In the genomic region with DNA sequence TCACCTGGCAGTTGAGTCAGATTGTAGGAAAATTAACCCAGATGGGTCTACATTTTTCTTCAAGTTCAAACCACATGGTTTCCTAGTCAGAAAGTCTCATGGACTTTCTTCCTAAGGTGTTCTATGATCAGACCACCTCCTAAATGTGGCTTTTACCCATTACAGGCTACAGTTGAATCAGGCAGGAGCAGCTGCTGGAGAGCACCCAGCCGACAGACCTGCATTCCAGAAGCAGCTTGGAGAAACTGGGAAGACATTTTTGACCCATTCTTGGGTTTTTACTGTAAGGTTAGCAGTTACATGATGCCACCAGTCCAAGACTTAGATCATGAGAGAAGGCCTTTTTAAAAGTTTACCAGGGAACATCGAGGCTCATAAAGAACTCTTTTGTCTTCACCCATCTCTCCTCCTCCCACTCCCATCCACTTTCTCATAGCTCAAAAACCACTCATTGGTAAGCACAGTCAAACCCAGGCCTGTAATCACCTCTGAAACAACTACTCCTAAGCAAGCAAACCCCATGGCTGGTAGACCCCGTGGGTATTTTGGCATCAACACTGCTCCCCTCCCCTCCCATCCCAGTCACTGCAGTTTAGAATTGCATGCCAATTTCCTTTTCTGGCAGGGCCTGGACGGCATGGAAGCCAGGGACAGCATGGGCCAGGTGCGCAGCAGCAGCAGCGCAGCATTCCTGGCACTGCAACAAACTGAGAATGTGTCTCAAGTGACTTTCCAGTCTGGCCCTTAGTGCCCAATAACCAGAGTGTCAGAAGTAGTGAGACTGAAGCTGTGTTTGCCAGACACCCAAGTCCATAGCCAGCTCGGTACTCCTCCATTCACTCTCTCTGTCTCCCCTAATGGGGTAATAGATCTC, we compare ENCODE assay signal across 22 cellular contexts.
DNase-seq lines count a peak whose midpoint lies in the region; ATAC-seq and TF ChIP-seq lines count a peak whose summit lies in the region.
"Had no signal": no experiment of that assay in that cellular context is flagged by ENCODE, and none has a peak within 500 bp of the region (broad histone marks: within the 10 kb centered on the region; RNA-seq: fewer than 3 reads in every experiment).

No MANE protein-coding gene starts in this region.

- TF ChIP-seq POLR2A in esophagus muscularis mucosa (IDR thresholded peaks at IDR 0.05; ENCODE audit: low read depth): no peak
- no peak for TF ChIP-seq POLR2A in gastrocnemius medialis (IDR thresholded peaks at IDR 0.05)

- TF ChIP-seq CTCF in esophagus muscularis mucosa (IDR thresholded peaks at IDR 0.05): no peak
- TF ChIP-seq CTCF in gastrocnemius medialis (IDR thresholded peaks at IDR 0.05 in 4 of 5, conservative IDR thresholded peaks at IDR 0.05 in 1 of 5): no peak
- TF ChIP-seq CTCF in BE2C (IDR thresholded peaks at IDR 0.05; ENCODE audit: low read depth, low read length): no peak

- CTCF ChIA-PET in activated naive CD4-positive, alpha-beta T cell treated with anti-CD3 and anti-CD28 coated beads, Interleukin-2, amount 10 ng/mL, durations not matched to agents 7 days and 5 days (lab: Charles Lee): no interaction called here

- in situ Hi-C loops in gastrocnemius medialis (cut with MboI; ENCODE audit: low sequenced_read_pairs in 4 of 4): loop anchor here in 3 of 4 donors (25.0 kb wide), 3 partner anchors 1240 to 1440 kb away; no protein-coding TSS in a partner anchor

- H3K27me3 ChIP-seq in HUES64 (ENCODE audit: insufficient read depth, low read length) (0 out of 2 replicates have a peak, but pooled peaks cover 3% of the 10 kb centered on the region), esophagus muscularis mucosa (no peaks in the 10 kb centered on the region), gastrocnemius medialis (no peaks in the 10 kb centered on the region), BE2C (no peaks in the 10 kb centered on the region)
- H3K27me3 ChIP-seq: BLaER1 treated with 17β-estradiol and CSF1 and Interleukin-3, amounts not matched to agents 10 nM and 100 nM; SJSA1 had no signal

- H3K36me3 Mint-ChIP-seq in activated naive CD4-positive, alpha-beta T cell treated with anti-CD3 and anti-CD28 coated beads, Interleukin-2, amount 10 ng/mL, durations not matched to agents 7 days and 5 days: no peaks in the 10 kb centered on the region
- H3K36me3 Mint-ChIP-seq: IgD-negative memory B cell had no signal

- H3K4me1 ChIP-seq in HUES64 (ENCODE audit: insufficient read depth, low read length) (peaks cover 40% of the 10 kb centered on the region), esophagus muscularis mucosa (peaks cover 0 to 13% (median 3%) of the 10 kb centered on the region in 4 donors), gastrocnemius medialis (peaks cover 39 to 40% of the 10 kb centered on the region in 2 donors), BE2C (no peaks in the 10 kb centered on the region)

- no peaks in the 10 kb centered on the region for H3K27me3 Mint-ChIP-seq in activated naive CD4-positive, alpha-beta T cell treated with anti-CD3 and anti-CD28 coated beads, Interleukin-2, amount 10 ng/mL, durations not matched to agents 7 days and 5 days
- H3K27me3 Mint-ChIP-seq: CD4-positive, alpha-beta memory T cell; IgD-negative memory B cell had no signal

- H3K4me3 ChIP-seq in HUES64 (ENCODE audit: low read length) (no peak overlapping the region), esophagus muscularis mucosa (no peak overlapping the region), gastrocnemius medialis (no peak overlapping the region), BE2C (ENCODE audit: low read depth, low read length) (no peak overlapping the region)
- H3K4me3 ChIP-seq: BLaER1 treated with 17β-estradiol and CSF1 and Interleukin-3, amounts not matched to agents 10 nM and 100 nM; GM23248; SJSA1 had no signal

- H3K36me3 ChIP-seq in HUES64 (ENCODE audit: insufficient read depth, low read length) (no peaks in the 10 kb centered on the region), esophagus muscularis mucosa (peaks cover 0 to 41% (median 0%) of the 10 kb centered on the region in 4 donors), gastrocnemius medialis (peaks cover 0 to 3% of the 10 kb centered on the region in 2 donors), BE2C (no peaks in the 10 kb centered on the region)
- H3K36me3 ChIP-seq: BLaER1 treated with 17β-estradiol and CSF1 and Interleukin-3, amounts not matched to agents 10 nM and 100 nM; SJSA1 had no signal

- intact Hi-C loops in Right ventricle myocardium superior (cut with DNase I) (no loop called here), cardiac septum (cut with DNase I) (no loop called here), esophagus muscularis mucosa (cut with DNase I) (no loop called here), gastrocnemius medialis (cut with DNase I; ENCODE audit: low total_unique reads) (no loop called here)

- H3K27ac Mint-ChIP-seq in activated naive CD4-positive, alpha-beta T cell treated with anti-CD3 and anti-CD28 coated beads, Interleukin-2, amount 10 ng/mL, durations not matched to agents 7 days and 5 days: no peak overlapping the region
- H3K27ac Mint-ChIP-seq: CD4-positive, alpha-beta memory T cell; IgD-negative memory B cell had no signal

- H3K9me3 Mint-ChIP-seq in activated naive CD4-positive, alpha-beta T cell treated with anti-CD3 and anti-CD28 coated beads, Interleukin-2, amount 10 ng/mL, durations not matched to agents 7 days and 5 days: no peaks in the 10 kb centered on the region
- H3K9me3 Mint-ChIP-seq: CD4-positive, alpha-beta memory T cell had no signal

- no peaks in the 10 kb centered on the region for H3K4me1 Mint-ChIP-seq in activated naive CD4-positive, alpha-beta T cell treated with anti-CD3 and anti-CD28 coated beads, Interleukin-2, amount 10 ng/mL, durations not matched to agents 7 days and 5 days
- H3K4me1 Mint-ChIP-seq: IgD-negative memory B cell had no signal

- 81% methylated on average over 6 of the region's 7 CpGs for WGBS in HUES64
- 84% methylated on average over 7 of the region's 7 CpGs for WGBS in esophagus muscularis mucosa

- H3K27ac ChIP-seq in HUES64 (ENCODE audit: low read depth, low read length) (peak overlapping the region; percentile 68; the same call in 1 of the 2 replicates), esophagus muscularis mucosa (replicated peaks in 1 of 4) (no peak overlapping the region), gastrocnemius medialis (peak overlapping the region; percentile 22 to 73 (median 54))
- H3K27ac ChIP-seq: BLaER1 treated with 17β-estradiol and CSF1 and Interleukin-3, amounts not matched to agents 10 nM and 100 nM; GM23248; SJSA1 had no signal

- DNase-seq in Right ventricle myocardium superior: no peak
- DNase-seq in cardiac septum (ENCODE audit: low spot score): no peak
- DNase-seq in esophagus muscularis mucosa (ENCODE audit: extremely low spot score): peak; percentile 57
- peak in 1 of 2 donors; percentile 45 for DNase-seq in gastrocnemius medialis
- no peak for DNase-seq in BE2C
- DNase-seq in activated naive CD4-positive, alpha-beta T cell treated with anti-CD3 and anti-CD28 coated beads, Interleukin-2, amount 10 ng/mL, durations not matched to agents 7 days and 5 days: no peak
- DNase-seq: CD4-positive, alpha-beta memory T cell; GM23248; MV-4-11; NCI-H1105 treated with DMSO at 0.1 percent for 48 hours; NCI-H2029 treated with DMSO at 0.1 percent for 48 hours; NCI-H2171; NCI-H345; NCI-H524 treated with DMSO at 0.1 percent for 48 hours; NCI-H82; PC-3; SW 1271 had no signal

- no peak overlapping the region for H3K9ac ChIP-seq in HUES64 (ENCODE audit: low read depth, low read length)
- H3K9ac ChIP-seq: BLaER1 treated with 17β-estradiol and CSF1 and Interleukin-3, amounts not matched to agents 10 nM and 100 nM; GM23248 had no signal

- H3K4me3 Mint-ChIP-seq in activated naive CD4-positive, alpha-beta T cell treated with anti-CD3 and anti-CD28 coated beads, Interleukin-2, amount 10 ng/mL, durations not matched to agents 7 days and 5 days: no peak overlapping the region
- H3K4me3 Mint-ChIP-seq: IgD-negative memory B cell had no signal

- TF ChIP-seq EP300 in esophagus muscularis mucosa (IDR thresholded peaks at IDR 0.05): no peak

- ATAC-seq in Right ventricle myocardium superior (ENCODE audit: poor library complexity) (peak; percentile 33), gastrocnemius medialis (peak in 1 of 2 donors; percentile 41)
- ATAC-seq: HCT116, PC-3 had no signal

- H3K9me3 ChIP-seq in HUES64 (ENCODE audit: insufficient read depth, low read depth, low read length) (no peaks in the 10 kb centered on the region), esophagus muscularis mucosa (no peaks in the 10 kb centered on the region), gastrocnemius medialis (no peaks in the 10 kb centered on the region), BE2C (no peaks in the 10 kb centered on the region)
- H3K9me3 ChIP-seq: SJSA1 had no signal

Comparison
In these comparisons a context has a peak if more than half of its experiments do, and no peak if none do; other contexts are left out.
1. H3K27ac ChIP-seq: peak in HUES64 (single experiment) and gastrocnemius medialis (4 of 4); none in esophagus muscularis mucosa (0 of 4).